In the genomic region with DNA sequence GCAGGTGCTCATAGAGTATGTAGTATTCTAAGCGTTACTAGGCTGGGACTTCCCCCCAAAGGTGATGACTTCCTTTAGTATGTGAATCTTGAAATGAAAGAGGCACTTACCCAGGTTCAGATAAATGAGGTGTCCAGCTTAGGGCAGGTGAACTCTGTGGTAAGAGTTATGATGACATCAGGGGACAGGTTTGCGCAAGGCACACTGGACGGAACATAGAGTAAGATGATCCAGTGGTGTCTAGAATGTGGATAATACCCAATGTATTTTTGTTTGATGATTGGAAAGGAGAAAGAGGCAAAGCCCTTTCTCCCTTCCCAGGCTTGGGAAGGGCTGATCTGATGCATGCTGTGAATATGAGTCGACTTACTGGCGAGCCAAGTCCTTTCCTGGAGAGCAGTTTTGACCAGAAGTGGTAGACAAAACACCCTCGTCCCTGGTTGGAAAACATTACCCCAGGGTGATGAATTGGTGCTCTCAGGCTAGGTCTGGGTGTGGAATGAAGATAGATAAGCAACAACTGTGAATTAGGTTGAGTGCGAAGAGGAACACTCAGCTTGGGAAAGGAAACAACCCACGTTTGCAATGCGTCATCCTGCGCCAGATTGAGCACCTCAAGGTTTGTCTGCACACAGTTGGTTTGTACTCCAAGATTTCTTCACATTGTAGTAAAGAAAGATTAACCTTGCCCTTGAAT, we compare ENCODE assay signal across 10 cellular contexts.
DNase-seq lines count a peak whose midpoint lies in the region; ATAC-seq, FAIRE-seq and TF ChIP-seq lines count a peak whose summit lies in the region.
"Had no signal": no experiment of that assay in that cellular context is flagged by ENCODE, and none has a peak within 500 bp of the region (broad histone marks: within the 10 kb centered on the region; RNA-seq: fewer than 3 reads in every experiment).

No MANE protein-coding gene starts in this region.

- CTCF ChIA-PET in activated CD4-positive, alpha-beta T cell treated with anti-CD3 and anti-CD28 coated beads, Interleukin-2, amount 10 ng/mL, durations not matched to agents 7 days and 5 days (lab: Charles Lee), result interaction anchor here (0.9 to 3.7 kb wide), 3 partner anchors 8 to 361 kb away, joined by 3 to 14 read pairs (median 4); no protein-coding TSS in a partner anchor

- no peak overlapping the region for H3K4me3 Mint-ChIP-seq in activated CD4-positive, alpha-beta T cell treated with anti-CD3 and anti-CD28 coated beads, Interleukin-2, amount 10 ng/mL, durations not matched to agents 7 days and 5 days
- peak overlapping the region; percentile 9 for H3K4me3 Mint-ChIP-seq in astrocyte (ENCODE audit: unreplicated experiment)

- H3K4me1 ChIP-seq in astrocyte (ENCODE audit: insufficient read depth, low read length), result peaks cover 34% of the 10 kb centered on the region

- no peaks in the 10 kb centered on the region for H3K9me3 Mint-ChIP-seq in activated CD4-positive, alpha-beta T cell treated with anti-CD3 and anti-CD28 coated beads, Interleukin-2, amount 10 ng/mL, durations not matched to agents 7 days and 5 days
- no peaks in the 10 kb centered on the region for H3K9me3 Mint-ChIP-seq in astrocyte (ENCODE audit: unreplicated experiment)

- no peak overlapping the region for H3K27ac Mint-ChIP-seq in activated CD4-positive, alpha-beta T cell treated with anti-CD3 and anti-CD28 coated beads, Interleukin-2, amount 10 ng/mL, durations not matched to agents 7 days and 5 days
- H3K27ac Mint-ChIP-seq in astrocyte (ENCODE audit: unreplicated experiment), result peak overlapping the region; percentile 78

- POLR2A ChIA-PET in activated CD4-positive, alpha-beta T cell treated with anti-CD3 and anti-CD28 coated beads, Interleukin-2, amount 10 ng/mL, durations not matched to agents 7 days and 5 days (lab: Charles Lee), result no interaction called here

- TF ChIP-seq CTCF in astrocyte (IDR thresholded peaks at IDR 0.05; ENCODE audit: insufficient read depth, low read depth, low read length), result no peak

- peak overlapping the region; percentile 65 for H3K9ac ChIP-seq in astrocyte (ENCODE audit: low read length)

- peak; percentile 15 to 36 for DNase-seq in activated CD4-positive, alpha-beta T cell treated with anti-CD3 and anti-CD28 coated beads, Interleukin-2, amount 50 U/mL, for 48 hours
- no peak for DNase-seq in activated CD4-positive, alpha-beta T cell treated with anti-CD3 and anti-CD28 coated beads, Interleukin-2, amount 10 ng/mL, durations not matched to agents 7 days and 5 days
- DNase-seq in astrocyte (ENCODE audit: low read depth) (peak; percentile 99), iris pigment epithelial cell (ENCODE audit: low read depth) (peak; percentile 78), NCI-H1694 (lab: John Stamatoyannopoulos, UW) (no peak), NCI-H1092 (lab: John Stamatoyannopoulos, UW) (no peak), NK-92 (lab: John Stamatoyannopoulos, UW; ENCODE audit: unreplicated experiment) (no peak)
- DNase-seq in stimulated activated naive CD8-positive, alpha-beta T cell treated with anti-CD3 and anti-CD28 coated beads, Interleukin-15, Interleukin-2, amounts not matched to agents 100 U/mL and 50 U/mL, for 24 hours, result no peak
- DNase-seq: activated CD4-positive, CD25-positive, alpha-beta regulatory T cell treated with anti-CD3 and anti-CD28 coated beads, Interleukin-2, amount 50 U/mL, for 72 hours; H7 had no signal

- H2AFZ ChIP-seq in astrocyte (ENCODE audit: low read depth, low read length), result no peak overlapping the region

- no peak overlapping the region for H3K4me3 ChIP-seq in astrocyte (ENCODE audit: insufficient read depth, low read depth, low read length)

- H3K27me3 ChIP-seq in astrocyte (ENCODE audit: insufficient read depth, low read length), result no peaks in the 10 kb centered on the region

- H3K36me3 ChIP-seq in astrocyte (ENCODE audit: insufficient read depth, low read length), result peaks cover 42% of the 10 kb centered on the region

- H3K27ac ChIP-seq in astrocyte (ENCODE audit: low read depth, low read length), result peak overlapping the region; percentile 76

- H3K4me1 Mint-ChIP-seq in activated CD4-positive, alpha-beta T cell treated with anti-CD3 and anti-CD28 coated beads, Interleukin-2, amount 10 ng/mL, durations not matched to agents 7 days and 5 days, result peaks cover 2% of the 10 kb centered on the region
- peaks cover 62% of the 10 kb centered on the region for H3K4me1 Mint-ChIP-seq in astrocyte (ENCODE audit: low read depth, unreplicated experiment)

- H3K36me3 Mint-ChIP-seq in activated CD4-positive, alpha-beta T cell treated with anti-CD3 and anti-CD28 coated beads, Interleukin-2, amount 10 ng/mL, durations not matched to agents 7 days and 5 days (ENCODE audit: low read depth), result peaks cover 6% of the 10 kb centered on the region
- peaks cover 45% of the 10 kb centered on the region for H3K36me3 Mint-ChIP-seq in astrocyte (ENCODE audit: low read depth, unreplicated experiment)

- FAIRE-seq in astrocyte (lab: Jason Lieb, UNC), result no peak

- peak overlapping the region; percentile 24 for H3K4me2 ChIP-seq in astrocyte (ENCODE audit: low read length)

- no peaks in the 10 kb centered on the region for H3K27me3 Mint-ChIP-seq in activated CD4-positive, alpha-beta T cell treated with anti-CD3 and anti-CD28 coated beads, Interleukin-2, amount 10 ng/mL, durations not matched to agents 7 days and 5 days
- H3K27me3 Mint-ChIP-seq in astrocyte (ENCODE audit: low read depth, unreplicated experiment), result no peaks in the 10 kb centered on the region

- peaks cover 31% of the 10 kb centered on the region for H3K79me2 ChIP-seq in astrocyte (ENCODE audit: insufficient read depth, low read length)

- no peaks in the 10 kb centered on the region for H3K9me3 ChIP-seq in astrocyte (ENCODE audit: insufficient read depth, low read depth, low read length)

- peaks cover 37% of the 10 kb centered on the region for H4K20me1 ChIP-seq in astrocyte (ENCODE audit: insufficient read depth, low read length)

- ATAC-seq in stimulated activated naive CD8-positive, alpha-beta T cell treated with anti-CD3 and anti-CD28 coated beads, Interleukin-15, Interleukin-2, amounts not matched to agents 100 U/mL and 50 U/mL, for 24 hours, result peak; percentile 63

Comparison
In these comparisons a context has a peak if more than half of its experiments do, and no peak if none do; other contexts are left out.
1. DNase-seq: peak in activated CD4-positive, alpha-beta T cell treated with anti-CD3 and anti-CD28 coated beads, Interleukin-2, amount 50 U/mL, for 48 hours (2 of 2), astrocyte (single experiment) and iris pigment epithelial cell (single experiment); none in activated CD4-positive, alpha-beta T cell treated with anti-CD3 and anti-CD28 coated beads, Interleukin-2, amount 10 ng/mL, durations not matched to agents 7 days and 5 days (single experiment), stimulated activated naive CD8-positive, alpha-beta T cell treated with anti-CD3 and anti-CD28 coated beads, Interleukin-15, Interleukin-2, amounts not matched to agents 100 U/mL and 50 U/mL, for 24 hours (single experiment), NCI-H1694 (single experiment), NCI-H1092 (single experiment) and NK-92 (single experiment).